18 cellular contexts compared by ENCODE assay signal in the genomic region with DNA sequence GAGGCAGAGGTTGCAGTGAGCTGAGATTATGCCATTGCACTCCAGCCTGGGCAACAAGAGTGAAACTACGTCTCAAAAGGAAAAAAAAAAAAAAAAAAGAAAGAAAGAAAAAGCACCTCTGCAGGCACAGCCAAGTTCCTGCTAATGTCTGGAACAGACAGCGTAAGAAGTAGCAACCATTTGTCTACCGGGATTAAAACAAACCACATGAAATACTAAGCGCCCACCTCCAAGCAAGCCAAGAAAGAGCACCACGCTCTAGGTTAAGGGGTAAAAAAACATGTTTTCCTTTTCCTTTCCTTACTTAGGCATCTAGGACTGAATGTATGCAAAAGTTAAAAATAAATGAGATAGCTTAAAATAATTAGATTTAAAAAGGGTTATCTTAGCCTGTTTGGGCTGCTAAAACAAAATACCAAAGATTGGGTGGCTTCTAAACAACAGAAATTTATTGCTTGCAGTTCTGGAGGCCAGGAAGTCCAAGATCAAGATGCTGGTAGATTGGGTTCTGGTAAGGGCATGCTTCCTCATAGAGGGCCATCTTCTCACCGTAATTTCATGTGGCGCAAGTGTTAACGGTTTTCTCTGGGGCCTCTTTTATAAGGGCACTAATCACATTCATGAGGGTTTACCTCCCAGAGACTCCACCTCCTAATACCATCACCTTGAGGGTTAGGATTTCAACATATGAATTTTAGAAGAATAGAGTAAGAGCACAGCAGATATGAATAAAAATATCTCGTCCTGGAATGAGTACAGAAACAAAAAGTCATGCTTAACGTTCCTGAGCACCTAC. TPM values are rescaled to one million over a fixed set of nuclear protein-coding genes. Genes with fewer than 3 reads are reported as not detected.
"Had no signal": no experiment of that assay in that cellular context is flagged by ENCODE, and none has a peak within 500 bp of the region (broad histone marks: within the 10 kb centered on the region; RNA-seq: fewer than 3 reads in every experiment).

No MANE protein-coding gene starts in this region.

- H3K9me3 ChIP-seq: colonic mucosa, gastrocnemius medialis, heart left ventricle, left ventricle myocardium inferior, upper lobe of right lung had no signal

- H3K36me3 Mint-ChIP-seq: activated naive CD8-positive, alpha-beta T cell had no signal

- H3K27me3 ChIP-seq: colonic mucosa, gastrocnemius medialis, neural progenitor cell, upper lobe of right lung had no signal

- DNase-seq: activated CD4-positive, CD25-positive, alpha-beta regulatory T cell treated with anti-CD3 and anti-CD28 coated beads, Interleukin-2, amount 50 U/mL, for 72 hours; activated gamma-delta T cell; colonic mucosa; erythroblast; gastrocnemius medialis; heart left ventricle; left ventricle myocardium inferior; midbrain; stimulated activated CD4-positive, alpha-beta T cell treated with anti-CD3 and anti-CD28 coated beads, Interleukin-2, amount 100 ng/mL, for 24 hours; stimulated activated naive CD4-positive, alpha-beta T cell treated with Interleukin-2 at 50 U/mL for 16 hours; T-helper 2 cell; upper lobe of right lung had no signal

- H3K36me3 ChIP-seq: colonic mucosa, gastrocnemius medialis, heart left ventricle, left ventricle myocardium inferior, neural progenitor cell, upper lobe of right lung had no signal

- H3K4me2 ChIP-seq: neural progenitor cell had no signal

- H3K9me3 Mint-ChIP-seq: central memory CD8-positive, alpha-beta T cell; neural progenitor cell had no signal

- H3K4me1 Mint-ChIP-seq: central memory CD8-positive, alpha-beta T cell had no signal

- H3K4me3 ChIP-seq: colonic mucosa, gastrocnemius medialis, heart left ventricle, left ventricle myocardium inferior, neural progenitor cell, upper lobe of right lung had no signal

- H3K27ac Mint-ChIP-seq: neural progenitor cell, progenitor cell of endocrine pancreas had no signal

- H3K27ac ChIP-seq: colonic mucosa, gastrocnemius medialis, left ventricle myocardium inferior, neural progenitor cell, upper lobe of right lung, VCaP had no signal

- ATAC-seq: gastrocnemius medialis, upper lobe of right lung had no signal

- H3K4me1 ChIP-seq: colonic mucosa, left ventricle myocardium inferior, upper lobe of right lung had no signal

- H3K9ac ChIP-seq: neural progenitor cell had no signal

- H3K4me3 Mint-ChIP-seq: activated naive CD8-positive, alpha-beta T cell; central memory CD8-positive, alpha-beta T cell; neural progenitor cell had no signal

- H3K27me3 Mint-ChIP-seq: central memory CD8-positive, alpha-beta T cell had no signal

- H2AFZ ChIP-seq: neural progenitor cell had no signal

RNA-seq across cellular contexts. Expression of a gene that starts 12.3 kb away (rescaled TPM):
- total RNA-seq: activated CD8-positive, alpha-beta memory T cell treated with anti-CD3 and anti-CD28 coated beads for 36 hours had no signal
